20 cellular contexts compared by ENCODE assay signal in genomic region chr19:38918526-38918925, GRCh38. TPM values are rescaled to one million over a fixed set of nuclear protein-coding genes. Genes with fewer than 3 reads are reported as not detected.
DNase-seq lines count a peak whose midpoint lies in the region; ATAC-seq, FAIRE-seq and TF ChIP-seq lines count a peak whose summit lies in the region.
"Had no signal": no experiment of that assay in that cellular context is flagged by ENCODE, and none has a peak within 500 bp of the region (broad histone marks: within the 10 kb centered on the region; RNA-seq: fewer than 3 reads in every experiment).

No MANE protein-coding gene starts in this region.

- TF ChIP-seq RAD21 in HepG2 (CRISPR knock-in tag; IDR thresholded peaks at IDR 0.05): no peak

- no peak for ATAC-seq in natural killer cell treated with Interleukin-12 subunit alpha and Interleukin-12 subunit beta and Interleukin-15 and Interleukin-18, amount 100 ng/mL, for 72 hours
- ATAC-seq in natural killer cell: no peak
- ATAC-seq in Panc1: peak; percentile 0; the same call in 1 of the 2 replicates
- ATAC-seq in HepG2: peak; percentile 3; the same call in 1 of the 3 replicates
- ATAC-seq in GM21526 (IDR thresholded peaks at IDR 0.05; ENCODE audit: low FRiP score, unreplicated experiment): no peak
- no peak for ATAC-seq in GM19328 (IDR thresholded peaks at IDR 0.05; ENCODE audit: unreplicated experiment)
- ATAC-seq: CD8-positive, alpha-beta T cell had no signal

- 54% methylated on average over 2 of the region's 10 CpGs for WGBS in HepG2 (ENCODE audit: low lambda C conversion rate)
- 92 to 97% (median 95%) methylated on average over 4 to 10 of the region's 10 CpGs for WGBS in spleen, 5 donors

- H3K36me3 ChIP-seq in Panc1 (ENCODE audit: control insufficient read depth, insufficient read depth, low read length): no peaks in the 10 kb centered on the region
- peaks cover 1 to 13% of the 10 kb centered on the region in 2 experiments for H3K36me3 ChIP-seq in HepG2 (replicated peaks in 1 of 2; ENCODE audit: control insufficient read depth in 1 of 2, insufficient read depth in 2 of 2, low read length in 2 of 2)
- H3K36me3 ChIP-seq in spleen: peaks cover 0 to 41% (median 15%) of the 10 kb centered on the region in 6 donors

- BruUV-seq in Panc1 (replicated peaks; lab: Mats Ljungman, UMichigan): no TSS peak
- no TSS peak for BruUV-seq in HepG2 (replicated peaks; lab: Mats Ljungman, UMichigan)

- no peaks in the 10 kb centered on the region for H3K9me3 Mint-ChIP-seq in natural killer cell treated with Interleukin-12 subunit alpha and Interleukin-12 subunit beta and Interleukin-15 and Interleukin-18, amount 100 ng/mL, for 72 hours
- no peaks in the 10 kb centered on the region for H3K9me3 Mint-ChIP-seq in natural killer cell
- H3K9me3 Mint-ChIP-seq: CD8-positive, alpha-beta T cell had no signal

- H3K4me3 ChIP-seq in Panc1 (ENCODE audit: low read depth in 2 of 2, low read length in 2 of 2): no peak overlapping the region
- H3K4me3 ChIP-seq in HepG2 (replicated peaks in 1 of 3; ENCODE audit: insufficient read depth in 1 of 3, low read depth in 2 of 3, low read length in 3 of 3): no peak overlapping the region
- no peak overlapping the region for H3K4me3 ChIP-seq in spleen
- H3K4me3 ChIP-seq: BLaER1 treated with 17β-estradiol and CSF1 and Interleukin-3, amounts not matched to agents 10 nM and 100 nM; HAP-1; K562 had no signal

- no peak overlapping the region for H3K4me3 Mint-ChIP-seq in natural killer cell treated with Interleukin-12 subunit alpha and Interleukin-12 subunit beta and Interleukin-15 and Interleukin-18, amount 100 ng/mL, for 72 hours
- no peak overlapping the region for H3K4me3 Mint-ChIP-seq in natural killer cell
- H3K4me3 Mint-ChIP-seq: B cell; CD8-positive, alpha-beta T cell had no signal

- no peaks in the 10 kb centered on the region for H3K4me1 Mint-ChIP-seq in natural killer cell treated with Interleukin-12 subunit alpha and Interleukin-12 subunit beta and Interleukin-15 and Interleukin-18, amount 100 ng/mL, for 72 hours (ENCODE audit: low read depth in 2 of 2)
- H3K4me1 Mint-ChIP-seq in natural killer cell: no peaks in the 10 kb centered on the region
- H3K4me1 Mint-ChIP-seq: B cell had no signal

- H3K9ac ChIP-seq in HepG2 (ENCODE audit: insufficient read depth, low read depth, low read length): no peak overlapping the region

- CTCF ChIA-PET in Panc1 (lab: Charles Lee) (interaction anchor here (1.8 to 2.0 kb wide), 2 partner anchors 12 to 18 kb away, joined by 6 to 9 read pairs; partner anchors contain the start of genes MRPS12, NFKBIB and SARS2), HepG2 (lab: Yijun Ruan, JAX; ENCODE audit: low intra/inter-chr PET ratio, low total read pairs) (interaction anchor here (0.7 kb wide), 1 partner anchor 189 kb away, joined by 3 read pairs; no protein-coding TSS in a partner anchor)

- H3K27ac ChIP-seq in Panc1 (ENCODE audit: low read length): no peak overlapping the region
- H3K27ac ChIP-seq in HepG2 (ENCODE audit: extremely low read length, insufficient read depth, low read length): no peak overlapping the region
- H3K27ac ChIP-seq in spleen: no peak overlapping the region
- H3K27ac ChIP-seq: BLaER1 treated with 17β-estradiol and CSF1 and Interleukin-3, amounts not matched to agents 10 nM and 100 nM had no signal

- TF ChIP-seq POLR2A in HepG2 (IDR thresholded peaks at IDR 0.05; ENCODE audit: insufficient read depth in 1 of 2, low read depth in 2 of 2, low read length in 2 of 2): no peak
- no peak for TF ChIP-seq POLR2A in spleen (IDR thresholded peaks at IDR 0.05)

- in situ Hi-C loops in Panc1 (cut with HindIII; ENCODE audit: low pct_unique_long_range_greater_than_20kb, low sequenced_read_pairs): no loop called here
- in situ Hi-C loops in HepG2 (cut with HindIII; ENCODE audit: extremely low pct_ligation_motif_present, low pct_unique_long_range_greater_than_20kb): loop anchor here (25.0 kb wide), 1 partner anchor 181 kb away; the partner anchor contains the start of gene CAPN12
- in situ Hi-C loops in KBM-7 (cut with MboI; ENCODE audit: low pct_unique_long_range_greater_than_20kb, low sequenced_read_pairs): no loop called here

- H2AFZ ChIP-seq in HepG2 (ENCODE audit: low read length): no peak overlapping the region

- H3K4me1 ChIP-seq in Panc1 (ENCODE audit: control insufficient read depth, insufficient read depth, low read length) (peaks cover 11% of the 10 kb centered on the region), HepG2 (ENCODE audit: insufficient read depth, low read length) (peaks cover 12% of the 10 kb centered on the region), spleen (peaks cover 0 to 3% (median 0%) of the 10 kb centered on the region in 6 donors)
- H3K4me1 ChIP-seq: HAP-1 had no signal

- H3K9me3 ChIP-seq in Panc1 (ENCODE audit: control insufficient read depth, insufficient read depth, low read depth, low read length): no peaks in the 10 kb centered on the region
- H3K9me3 ChIP-seq in HepG2 (ENCODE audit: low read length): no peaks in the 10 kb centered on the region
- no peaks in the 10 kb centered on the region for H3K9me3 ChIP-seq in spleen
- H3K9me3 ChIP-seq: BLaER1 treated with 17β-estradiol and CSF1 and Interleukin-3, amounts not matched to agents 10 nM and 100 nM; HAP-1 had no signal

- TF ChIP-seq EP300 in HepG2 (IDR thresholded peaks at IDR 0.05; ENCODE audit: low read depth in 2 of 2, low read length in 2 of 2) (no peak), HepG2 (CRISPR knock-in tag; IDR thresholded peaks at IDR 0.05; ENCODE audit: borderline replicate concordance) (no peak)

- POLR2A ChIA-PET in Panc1 (lab: Charles Lee) (no interaction called here), HepG2 (lab: Yijun Ruan, JAX) (interaction anchor here (1.2 kb wide), 1 partner anchor 13 kb away, joined by 4 read pairs; no protein-coding TSS in a partner anchor)

- DNase-seq in natural killer cell treated with Interleukin-12 subunit alpha and Interleukin-12 subunit beta and Interleukin-15 and Interleukin-18, amount 100 ng/mL, for 72 hours (ENCODE audit: low spot score): peak; percentile 53
- DNase-seq in natural killer cell: no peak
- no peak for DNase-seq in Panc1 (ENCODE audit: low read depth, low spot score)
- DNase-seq in HepG2 (ENCODE audit: low spot score): no peak
- DNase-seq in spleen: peak; percentile 56
- no peak for DNase-seq in KBM-7
- DNase-seq: CD8-positive, alpha-beta T cell; DMS79 treated with DMSO at 0.1 percent for 48 hours; GF-D8; IMR-90 had no signal

- TF ChIP-seq CTCF in natural killer cell (IDR thresholded peaks at IDR 0.05): no peak
- no peak for TF ChIP-seq CTCF in Panc1 (IDR thresholded peaks at IDR 0.05)
- no peak for TF ChIP-seq CTCF in HepG2 (CRISPR knock-in tag; IDR thresholded peaks at IDR 0.05)
- no peak for TF ChIP-seq CTCF in spleen (IDR thresholded peaks at IDR 0.05 in 8 of 11, conservative IDR thresholded peaks at IDR 0.05 in 3 of 11)

- no peak overlapping the region for H3K27ac Mint-ChIP-seq in natural killer cell treated with Interleukin-12 subunit alpha and Interleukin-12 subunit beta and Interleukin-15 and Interleukin-18, amount 100 ng/mL, for 72 hours
- no peak overlapping the region for H3K27ac Mint-ChIP-seq in natural killer cell
- H3K27ac Mint-ChIP-seq: B cell; CD8-positive, alpha-beta T cell had no signal

- no peaks in the 10 kb centered on the region for H3K27me3 Mint-ChIP-seq in natural killer cell treated with Interleukin-12 subunit alpha and Interleukin-12 subunit beta and Interleukin-15 and Interleukin-18, amount 100 ng/mL, for 72 hours
- H3K27me3 Mint-ChIP-seq in natural killer cell (ENCODE audit: low read depth in 2 of 2): no peaks in the 10 kb centered on the region
- H3K27me3 Mint-ChIP-seq: B cell had no signal

- H4K20me1 ChIP-seq in HepG2 (ENCODE audit: insufficient read depth, low read length): no peaks in the 10 kb centered on the region

- H3K36me3 Mint-ChIP-seq in natural killer cell treated with Interleukin-12 subunit alpha and Interleukin-12 subunit beta and Interleukin-15 and Interleukin-18, amount 100 ng/mL, for 72 hours: no peaks in the 10 kb centered on the region
- no peaks in the 10 kb centered on the region for H3K36me3 Mint-ChIP-seq in natural killer cell

- no peaks in the 10 kb centered on the region for H3K79me2 ChIP-seq in HepG2 (ENCODE audit: insufficient read depth, low read length)

- H3K27me3 ChIP-seq in Panc1 (ENCODE audit: control insufficient read depth, insufficient read depth, low read length) (no peaks in the 10 kb centered on the region), HepG2 (ENCODE audit: control insufficient read depth in 1 of 2, insufficient read depth in 2 of 2, low read length in 2 of 2) (no peaks in the 10 kb centered on the region), spleen (replicated peaks in 1 of 7) (no peaks in the 10 kb centered on the region)
- H3K27me3 ChIP-seq: BLaER1 treated with 17β-estradiol and CSF1 and Interleukin-3, amounts not matched to agents 10 nM and 100 nM had no signal

- intact Hi-C loops in natural killer cell (cut with micrococcal nuclease) (no loop called here), Panc1 (cut with micrococcal nuclease; ENCODE audit: unreplicated experiment) (no loop called here), HepG2 (cut with micrococcal nuclease; ENCODE audit: unreplicated experiment) (no loop called here), spleen (cut with DNase I; ENCODE audit: low total_unique reads) (no loop called here)

- no peak overlapping the region for H3K4me2 ChIP-seq in HepG2 (ENCODE audit: low read depth, low read length)
- H3K4me2 ChIP-seq: BLaER1 treated with 17β-estradiol and CSF1 and Interleukin-3, amounts not matched to agents 10 nM and 100 nM had no signal

- no peak for FAIRE-seq in HepG2 (lab: Jason Lieb, UNC)
- FAIRE-seq: GM19239, H1, K562 had no signal

RNA-seq across cellular contexts. Expression of gene CCER2, which starts 6.5 kb away (rescaled TPM):
- total RNA-seq in natural killer cell treated with Interleukin-12 subunit alpha and Interleukin-12 subunit beta and Interleukin-15 and Interleukin-18, amount 100 ng/mL, for 72 hours: 1 to 10 TPM in 1 of 2 donors, under 1 TPM in 1; 0.74 to 1.2 TPM
- total RNA-seq in natural killer cell (1 to 10 TPM; 1.3 to 3.7 (median 2.3) TPM), Panc1 (2021; ENCODE audit: unreplicated experiment) (1.3 TPM), HepG2 (2016; rRNA removed; fragmentation: Illumina TruSeq; extraction: Trizol) (not detected in 2 replicates), spleen (1 to 10 TPM in 1 of 7 donors, under 1 TPM in 3, not detected in 3; 0.34 to 1.1 (median 0.57) TPM)
- polyA plus RNA-seq in Panc1 (2012; ENCODE audit: insufficient read length): 2.1 TPM
- not detected in 2 replicates for total RNA-seq in HepG2 (2016; cell fraction: cytosol; rRNA removed; fragmentation: Illumina TruSeq; extraction: Trizol; ENCODE audit: low read depth)
- not detected in 2 replicates for total RNA-seq in HepG2 (2016; cell fraction: insoluble cytoplasmic fraction; rRNA removed; fragmentation: Illumina TruSeq; extraction: Trizol)
- total RNA-seq in HepG2 (2016; cell fraction: membrane; rRNA removed; fragmentation: Illumina TruSeq; extraction: Trizol): 0.17 TPM in 1 of 2 replicates, not detected in the other
- total RNA-seq in HepG2 (2016; cell fraction: nucleus; rRNA removed; fragmentation: Illumina TruSeq; extraction: Trizol): not detected in 2 replicates
- polyA plus RNA-seq in HepG2 (2011; rRNA removed) (0.08 and 0.24 TPM in 2 replicates), spleen (1 to 10 TPM in 1 of 3 donors, under 1 TPM in 2; 0.77 to 2.9 (median 0.86) TPM)
- polyA plus RNA-seq in HepG2 (2011; cell fraction: cytosol; rRNA removed): 0.09 TPM in 1 of 2 replicates, not detected in the other
- 1.6 and 2.0 TPM in 2 replicates for polyA plus RNA-seq in HepG2 (2011; cell fraction: nucleus; rRNA removed)
- 0.15 and 0.33 TPM in 2 replicates for polyA plus RNA-seq in HepG2 (2012)
- not detected in 2 replicates for polyA plus RNA-seq in HepG2 (2016; cell fraction: cytosol; fragmentation: Illumina TruSeq; extraction: Trizol; ENCODE audit: low read depth)
- polyA plus RNA-seq in HepG2 (2016; cell fraction: insoluble cytoplasmic fraction; fragmentation: Illumina TruSeq; extraction: Trizol; ENCODE audit: low read depth): not detected in 2 replicates
- polyA plus RNA-seq in HepG2 (2016; cell fraction: membrane; fragmentation: Illumina TruSeq; extraction: Trizol; ENCODE audit: low read depth): not detected in 2 replicates
- polyA plus RNA-seq in HepG2 (2016; cell fraction: nucleus; fragmentation: Illumina TruSeq; extraction: Trizol; ENCODE audit: insufficient read depth, low read depth): 0.48 and 0.77 TPM in 2 replicates
- 0.26 and 0.52 TPM in 2 replicates for polyA minus RNA-seq in HepG2 (2011; rRNA and poly(A)+ RNA removed; ENCODE audit: low replicate concordance)
- not detected in 2 replicates for polyA minus RNA-seq in HepG2 (2011; cell fraction: cytosol; rRNA and poly(A)+ RNA removed)
- not detected in 2 replicates for polyA minus RNA-seq in HepG2 (2011; cell fraction: nucleus; rRNA and poly(A)+ RNA removed)
- total RNA-seq: A172, HT-29, IMR-90 had no signal

RNA-seq across cellular contexts. Expression of gene SARS2, which starts 12.0 kb away (rescaled TPM):
- 10 to 100 TPM; 32.4 to 70.3 TPM for total RNA-seq in natural killer cell treated with Interleukin-12 subunit alpha and Interleukin-12 subunit beta and Interleukin-15 and Interleukin-18, amount 100 ng/mL, for 72 hours
- total RNA-seq in natural killer cell: 10 to 100 TPM; 25.4 to 53.0 (median 38.9) TPM
- total RNA-seq in Panc1 (2021; ENCODE audit: unreplicated experiment): 186 TPM
- 160 TPM for polyA plus RNA-seq in Panc1 (2012; ENCODE audit: insufficient read length)
- 30.1 and 48.6 TPM in 2 replicates for total RNA-seq in HepG2 (2016; rRNA removed; fragmentation: Illumina TruSeq; extraction: Trizol)
- total RNA-seq in HepG2 (2016; cell fraction: cytosol; rRNA removed; fragmentation: Illumina TruSeq; extraction: Trizol; ENCODE audit: low read depth): 17.3 and 23.4 TPM in 2 replicates
- 25.7 and 50.3 TPM in 2 replicates for total RNA-seq in HepG2 (2016; cell fraction: insoluble cytoplasmic fraction; rRNA removed; fragmentation: Illumina TruSeq; extraction: Trizol)
- 19.8 TPM in 2 replicates for total RNA-seq in HepG2 (2016; cell fraction: membrane; rRNA removed; fragmentation: Illumina TruSeq; extraction: Trizol)
- 43.2 and 49.1 TPM in 2 replicates for total RNA-seq in HepG2 (2016; cell fraction: nucleus; rRNA removed; fragmentation: Illumina TruSeq; extraction: Trizol)
- polyA plus RNA-seq in HepG2 (2011; rRNA removed): 40.0 and 41.5 TPM in 2 replicates
- 14.5 and 33.6 TPM in 2 replicates for polyA plus RNA-seq in HepG2 (2011; cell fraction: cytosol; rRNA removed)
- 222 and 300 TPM in 2 replicates for polyA plus RNA-seq in HepG2 (2011; cell fraction: nucleus; rRNA removed)
- polyA plus RNA-seq in HepG2 (2012): 22.4 and 26.7 TPM in 2 replicates
- polyA plus RNA-seq in HepG2 (2016; cell fraction: cytosol; fragmentation: Illumina TruSeq; extraction: Trizol; ENCODE audit: low read depth): 11.3 and 13.5 TPM in 2 replicates
- 26.8 and 33.0 TPM in 2 replicates for polyA plus RNA-seq in HepG2 (2016; cell fraction: insoluble cytoplasmic fraction; fragmentation: Illumina TruSeq; extraction: Trizol; ENCODE audit: low read depth)
- 16.0 and 17.2 TPM in 2 replicates for polyA plus RNA-seq in HepG2 (2016; cell fraction: membrane; fragmentation: Illumina TruSeq; extraction: Trizol; ENCODE audit: low read depth)
- 104 and 118 TPM in 2 replicates for polyA plus RNA-seq in HepG2 (2016; cell fraction: nucleus; fragmentation: Illumina TruSeq; extraction: Trizol; ENCODE audit: insufficient read depth, low read depth)
- polyA minus RNA-seq in HepG2 (2011; rRNA and poly(A)+ RNA removed; ENCODE audit: low replicate concordance): 42.2 and 59.1 TPM in 2 replicates
- 14.7 and 27.3 TPM in 2 replicates for polyA minus RNA-seq in HepG2 (2011; cell fraction: cytosol; rRNA and poly(A)+ RNA removed)
- 31.5 and 33.4 TPM in 2 replicates for polyA minus RNA-seq in HepG2 (2011; cell fraction: nucleus; rRNA and poly(A)+ RNA removed)
- 10 to 100 TPM; 12.5 to 37.4 (median 24.6) TPM for total RNA-seq in spleen
- 10 to 100 TPM; 25.6 to 70.3 (median 50.7) TPM for polyA plus RNA-seq in spleen

RNA-seq across cellular contexts. Expression of gene MRPS12, which starts 12.2 kb away (rescaled TPM):
- total RNA-seq in natural killer cell treated with Interleukin-12 subunit alpha and Interleukin-12 subunit beta and Interleukin-15 and Interleukin-18, amount 100 ng/mL, for 72 hours: 100 to 1,000 TPM in 1 of 2 donors, 10 to 100 TPM in 1; 82.5 to 117 TPM
- 10 to 100 TPM; 25.3 to 27.8 (median 26.7) TPM for total RNA-seq in natural killer cell
- 511 TPM for total RNA-seq in Panc1 (2021; ENCODE audit: unreplicated experiment)
- polyA plus RNA-seq in Panc1 (2012; ENCODE audit: insufficient read length): 562 TPM
- 54.8 and 75.1 TPM in 2 replicates for total RNA-seq in HepG2 (2016; rRNA removed; fragmentation: Illumina TruSeq; extraction: Trizol)
- total RNA-seq in HepG2 (2016; cell fraction: cytosol; rRNA removed; fragmentation: Illumina TruSeq; extraction: Trizol; ENCODE audit: low read depth): 23.3 and 27.3 TPM in 2 replicates
- 53.5 and 80.4 TPM in 2 replicates for total RNA-seq in HepG2 (2016; cell fraction: insoluble cytoplasmic fraction; rRNA removed; fragmentation: Illumina TruSeq; extraction: Trizol)
- 39.3 and 49.4 TPM in 2 replicates for total RNA-seq in HepG2 (2016; cell fraction: membrane; rRNA removed; fragmentation: Illumina TruSeq; extraction: Trizol)
- 20.5 and 23.1 TPM in 2 replicates for total RNA-seq in HepG2 (2016; cell fraction: nucleus; rRNA removed; fragmentation: Illumina TruSeq; extraction: Trizol)
- 27.5 and 39.4 TPM in 2 replicates for polyA plus RNA-seq in HepG2 (2011; rRNA removed)
- polyA plus RNA-seq in HepG2 (2011; cell fraction: cytosol; rRNA removed): 33.2 and 61.8 TPM in 2 replicates
- 30.3 and 31.5 TPM in 2 replicates for polyA plus RNA-seq in HepG2 (2011; cell fraction: nucleus; rRNA removed)
- polyA plus RNA-seq in HepG2 (2012): 21.4 and 33.9 TPM in 2 replicates
- 25.8 and 31.9 TPM in 2 replicates for polyA plus RNA-seq in HepG2 (2016; cell fraction: cytosol; fragmentation: Illumina TruSeq; extraction: Trizol; ENCODE audit: low read depth)
- polyA plus RNA-seq in HepG2 (2016; cell fraction: insoluble cytoplasmic fraction; fragmentation: Illumina TruSeq; extraction: Trizol; ENCODE audit: low read depth): 83.6 and 90.1 TPM in 2 replicates
- 40.3 and 46.6 TPM in 2 replicates for polyA plus RNA-seq in HepG2 (2016; cell fraction: membrane; fragmentation: Illumina TruSeq; extraction: Trizol; ENCODE audit: low read depth)
- polyA plus RNA-seq in HepG2 (2016; cell fraction: nucleus; fragmentation: Illumina TruSeq; extraction: Trizol; ENCODE audit: insufficient read depth, low read depth): 39.6 and 43.0 TPM in 2 replicates
- polyA minus RNA-seq in HepG2 (2011; rRNA and poly(A)+ RNA removed; ENCODE audit: low replicate concordance): 30.4 and 47.1 TPM in 2 replicates
- polyA minus RNA-seq in HepG2 (2011; cell fraction: cytosol; rRNA and poly(A)+ RNA removed): 11.2 and 16.5 TPM in 2 replicates
- 6.3 and 8.4 TPM in 2 replicates for polyA minus RNA-seq in HepG2 (2011; cell fraction: nucleus; rRNA and poly(A)+ RNA removed)
- total RNA-seq in spleen: 10 to 100 TPM; 23.2 to 32.6 (median 26.0) TPM
- 10 to 100 TPM; 25.5 to 47.8 (median 47.1) TPM for polyA plus RNA-seq in spleen

RNA-seq across cellular contexts. Expression of gene NFKBIB, which starts 18.8 kb away (rescaled TPM):
- 100 to 1,000 TPM; 106 to 108 TPM for total RNA-seq in natural killer cell treated with Interleukin-12 subunit alpha and Interleukin-12 subunit beta and Interleukin-15 and Interleukin-18, amount 100 ng/mL, for 72 hours
- 100 to 1,000 TPM in 2 of 3 donors, 10 to 100 TPM in 1; 78.0 to 125 (median 118) TPM for total RNA-seq in natural killer cell
- 185 TPM for total RNA-seq in Panc1 (2021; ENCODE audit: unreplicated experiment)
- 222 TPM for polyA plus RNA-seq in Panc1 (2012; ENCODE audit: insufficient read length)
- 13.8 and 14.9 TPM in 2 replicates for total RNA-seq in HepG2 (2016; rRNA removed; fragmentation: Illumina TruSeq; extraction: Trizol)
- total RNA-seq in HepG2 (2016; cell fraction: cytosol; rRNA removed; fragmentation: Illumina TruSeq; extraction: Trizol; ENCODE audit: low read depth): 3.8 and 4.6 TPM in 2 replicates
- 14.4 and 14.7 TPM in 2 replicates for total RNA-seq in HepG2 (2016; cell fraction: insoluble cytoplasmic fraction; rRNA removed; fragmentation: Illumina TruSeq; extraction: Trizol)
- total RNA-seq in HepG2 (2016; cell fraction: membrane; rRNA removed; fragmentation: Illumina TruSeq; extraction: Trizol): 8.1 and 8.2 TPM in 2 replicates
- 6.0 and 6.9 TPM in 2 replicates for total RNA-seq in HepG2 (2016; cell fraction: nucleus; rRNA removed; fragmentation: Illumina TruSeq; extraction: Trizol)
- polyA plus RNA-seq in HepG2 (2011; rRNA removed): 8.6 and 11.5 TPM in 2 replicates
- polyA plus RNA-seq in HepG2 (2011; cell fraction: cytosol; rRNA removed): 9.7 and 14.5 TPM in 2 replicates
- 8.5 and 9.1 TPM in 2 replicates for polyA plus RNA-seq in HepG2 (2011; cell fraction: nucleus; rRNA removed)
- 7.8 and 10.7 TPM in 2 replicates for polyA plus RNA-seq in HepG2 (2012)
- 6.7 and 8.7 TPM in 2 replicates for polyA plus RNA-seq in HepG2 (2016; cell fraction: cytosol; fragmentation: Illumina TruSeq; extraction: Trizol; ENCODE audit: low read depth)
- 19.6 and 21.5 TPM in 2 replicates for polyA plus RNA-seq in HepG2 (2016; cell fraction: insoluble cytoplasmic fraction; fragmentation: Illumina TruSeq; extraction: Trizol; ENCODE audit: low read depth)
- polyA plus RNA-seq in HepG2 (2016; cell fraction: membrane; fragmentation: Illumina TruSeq; extraction: Trizol; ENCODE audit: low read depth): 9.9 and 11.1 TPM in 2 replicates
- 13.5 and 16.3 TPM in 2 replicates for polyA plus RNA-seq in HepG2 (2016; cell fraction: nucleus; fragmentation: Illumina TruSeq; extraction: Trizol; ENCODE audit: insufficient read depth, low read depth)
- 5.6 and 6.0 TPM in 2 replicates for polyA minus RNA-seq in HepG2 (2011; rRNA and poly(A)+ RNA removed; ENCODE audit: low replicate concordance)
- polyA minus RNA-seq in HepG2 (2011; cell fraction: cytosol; rRNA and poly(A)+ RNA removed): 2.2 and 6.5 TPM in 2 replicates
- 1.2 and 1.9 TPM in 2 replicates for polyA minus RNA-seq in HepG2 (2011; cell fraction: nucleus; rRNA and poly(A)+ RNA removed)
- 10 to 100 TPM; 18.1 to 29.0 (median 21.1) TPM for total RNA-seq in spleen
- polyA plus RNA-seq in spleen: 10 to 100 TPM; 22.8 to 33.5 (median 23.5) TPM

RNA-seq across cellular contexts. Expression of gene SIRT2, which starts 19.1 kb away (rescaled TPM):
- 10 to 100 TPM; 60.9 to 87.3 TPM for total RNA-seq in natural killer cell treated with Interleukin-12 subunit alpha and Interleukin-12 subunit beta and Interleukin-15 and Interleukin-18, amount 100 ng/mL, for 72 hours
- 100 to 1,000 TPM; 171 to 283 (median 208) TPM for total RNA-seq in natural killer cell
- 162 TPM for total RNA-seq in Panc1 (2021; ENCODE audit: unreplicated experiment)
- polyA plus RNA-seq in Panc1 (2012; ENCODE audit: insufficient read length): 240 TPM
- 20.3 and 22.3 TPM in 2 replicates for total RNA-seq in HepG2 (2016; rRNA removed; fragmentation: Illumina TruSeq; extraction: Trizol)
- 14.3 and 15.2 TPM in 2 replicates for total RNA-seq in HepG2 (2016; cell fraction: cytosol; rRNA removed; fragmentation: Illumina TruSeq; extraction: Trizol; ENCODE audit: low read depth)
- total RNA-seq in HepG2 (2016; cell fraction: insoluble cytoplasmic fraction; rRNA removed; fragmentation: Illumina TruSeq; extraction: Trizol): 18.1 and 20.6 TPM in 2 replicates
- total RNA-seq in HepG2 (2016; cell fraction: membrane; rRNA removed; fragmentation: Illumina TruSeq; extraction: Trizol): 24.1 and 28.8 TPM in 2 replicates
- total RNA-seq in HepG2 (2016; cell fraction: nucleus; rRNA removed; fragmentation: Illumina TruSeq; extraction: Trizol): 10.5 and 13.7 TPM in 2 replicates
- polyA plus RNA-seq in HepG2 (2011; rRNA removed): 26.1 and 32.6 TPM in 2 replicates
- polyA plus RNA-seq in HepG2 (2011; cell fraction: cytosol; rRNA removed): 20.9 and 26.0 TPM in 2 replicates
- polyA plus RNA-seq in HepG2 (2011; cell fraction: nucleus; rRNA removed): 54.3 and 54.9 TPM in 2 replicates
- polyA plus RNA-seq in HepG2 (2012): 17.1 and 18.5 TPM in 2 replicates
- 19.1 and 22.5 TPM in 2 replicates for polyA plus RNA-seq in HepG2 (2016; cell fraction: cytosol; fragmentation: Illumina TruSeq; extraction: Trizol; ENCODE audit: low read depth)
- 21.0 and 27.0 TPM in 2 replicates for polyA plus RNA-seq in HepG2 (2016; cell fraction: insoluble cytoplasmic fraction; fragmentation: Illumina TruSeq; extraction: Trizol; ENCODE audit: low read depth)
- polyA plus RNA-seq in HepG2 (2016; cell fraction: membrane; fragmentation: Illumina TruSeq; extraction: Trizol; ENCODE audit: low read depth): 29.2 and 29.4 TPM in 2 replicates
- 29.4 and 29.5 TPM in 2 replicates for polyA plus RNA-seq in HepG2 (2016; cell fraction: nucleus; fragmentation: Illumina TruSeq; extraction: Trizol; ENCODE audit: insufficient read depth, low read depth)
- 15.5 and 28.6 TPM in 2 replicates for polyA minus RNA-seq in HepG2 (2011; rRNA and poly(A)+ RNA removed; ENCODE audit: low replicate concordance)
- polyA minus RNA-seq in HepG2 (2011; cell fraction: cytosol; rRNA and poly(A)+ RNA removed): 12.0 and 12.7 TPM in 2 replicates
- 10.3 and 11.2 TPM in 2 replicates for polyA minus RNA-seq in HepG2 (2011; cell fraction: nucleus; rRNA and poly(A)+ RNA removed)
- total RNA-seq in spleen: 10 to 100 TPM; 44.5 to 81.0 (median 61.8) TPM
- polyA plus RNA-seq in spleen: 10 to 100 TPM; 25.8 to 45.1 (median 30.7) TPM

Comparison
In these comparisons a context has a peak if more than half of its experiments do, and no peak if none do; other contexts are left out.
1. DNase-seq: peak in natural killer cell treated with Interleukin-12 subunit alpha and Interleukin-12 subunit beta and Interleukin-15 and Interleukin-18, amount 100 ng/mL, for 72 hours (single experiment) and spleen (single experiment); none in natural killer cell (single experiment), Panc1 (single experiment), HepG2 (single experiment) and KBM-7 (single experiment).
2. ATAC-seq: peak in Panc1 (single experiment) and HepG2 (single experiment); none in natural killer cell treated with Interleukin-12 subunit alpha and Interleukin-12 subunit beta and Interleukin-15 and Interleukin-18, amount 100 ng/mL, for 72 hours (0 of 2), natural killer cell (0 of 3), GM21526 (single experiment) and GM19328 (single experiment).